ENCODE assay signal across 24 cellular contexts in the genomic region with DNA sequence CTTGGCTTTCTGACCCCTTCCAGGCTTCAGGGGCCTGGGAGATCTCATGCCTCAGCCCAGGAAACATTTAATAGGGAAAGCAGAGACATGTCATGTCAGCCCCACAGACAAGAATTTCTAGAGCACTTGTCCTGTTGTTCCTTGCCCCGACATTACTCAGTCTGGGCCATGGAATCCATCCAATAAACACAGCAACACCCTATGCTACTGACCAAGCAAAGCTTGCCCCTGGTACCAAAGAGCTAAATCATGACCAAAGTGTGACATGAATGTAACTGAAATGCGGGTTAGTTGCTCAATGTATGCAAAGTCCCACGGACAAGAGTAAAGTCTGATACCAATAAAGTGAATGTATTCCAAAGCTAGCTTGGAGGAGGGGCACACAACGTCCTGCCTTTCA. TPM values are rescaled to one million over a fixed set of nuclear protein-coding genes. Genes with fewer than 3 reads are reported as not detected.
A peak's percentile ranks its signal among the peaks of the same experiment; 100 is the strongest.
DNase-seq lines count a peak whose midpoint lies in the region; ATAC-seq and TF ChIP-seq lines count a peak whose summit lies in the region.
"Had no signal": no experiment of that assay in that cellular context is flagged by ENCODE, and none has a peak within 500 bp of the region (broad histone marks: within the 10 kb centered on the region; RNA-seq: fewer than 3 reads in every experiment).

No MANE protein-coding gene starts in this region.

- no peaks in the 10 kb centered on the region for H3K27me3 ChIP-seq in left ventricle myocardium inferior (ENCODE audit: low read depth)
- no peaks in the 10 kb centered on the region for H3K27me3 ChIP-seq in HAP-1 (ENCODE audit: low read depth)
- H3K27me3 ChIP-seq: stomach had no signal

- H3K9me3 ChIP-seq in left ventricle myocardium inferior (replicated peaks): no peaks in the 10 kb centered on the region
- H3K9me3 ChIP-seq in HAP-1: no peaks in the 10 kb centered on the region
- H3K9me3 ChIP-seq: stomach had no signal

- H3K4me1 ChIP-seq in left ventricle myocardium inferior (peaks cover 27% of the 10 kb centered on the region), HAP-1 (no peaks in the 10 kb centered on the region)
- H3K4me1 ChIP-seq: stomach had no signal

- TF ChIP-seq CTCF in coronary artery (IDR thresholded peaks at IDR 0.05) (no peak), left ventricle myocardium inferior (IDR thresholded peaks at IDR 0.05; ENCODE audit: borderline replicate concordance) (no peak)

- H3K36me3 ChIP-seq in left ventricle myocardium inferior (peaks cover 10% of the 10 kb centered on the region), HAP-1 (replicated peaks) (no peaks in the 10 kb centered on the region)

- peak; percentile 55 for ATAC-seq in Right ventricle myocardium superior (ENCODE audit: poor library complexity)
- no peak for ATAC-seq in GM21423 (IDR thresholded peaks at IDR 0.05; ENCODE audit: unreplicated experiment)
- no peak for ATAC-seq in GM18511 (IDR thresholded peaks at IDR 0.05; ENCODE audit: unreplicated experiment)
- ATAC-seq in HG03139 (IDR thresholded peaks at IDR 0.05; ENCODE audit: unreplicated experiment): no peak

- in situ Hi-C loops in HAP-1 (cut with MboI; ENCODE audit: low sequenced_read_pairs): no loop called here

- no peak for DNase-seq in Right ventricle myocardium superior
- DNase-seq in cardiac septum (ENCODE audit: low spot score): no peak
- DNase-seq in coronary artery (ENCODE audit: low spot score): no peak
- DNase-seq in left ventricle myocardium inferior: no peak
- DNase-seq in HAP-1 (ENCODE audit: low spot score in 2 of 2): no peak
- DNase-seq: activated CD4-positive, alpha-beta T cell treated with anti-CD3 and anti-CD28 coated beads, Interleukin-2, amount 50 U/mL, for 1 hour; activated CD8-positive, alpha-beta memory T cell treated with anti-CD3 and anti-CD28 coated beads, Interleukin-2, amount 50 U/mL, for 4 hours; activated effector memory CD4-positive, alpha-beta T cell treated with anti-CD3 and anti-CD28 coated beads, Interleukin-2, amount 50 U/mL, for 16 hours; effector CD4-positive, alpha-beta T cell; hypothalamus; islet precursor cell; Kasumi-1; midbrain; NCI-H1105 treated with DMSO at 0.1 percent for 48 hours; NCI-H2107; NCI-H510A treated with DMSO at 0.1 percent for 48 hours; nephron progenitor cell; stomach had no signal

- intact Hi-C loops in Right ventricle myocardium superior (cut with DNase I): no loop called here
- intact Hi-C loops in cardiac septum (cut with DNase I): no loop called here
- intact Hi-C loops in left ventricle myocardium inferior (cut with micrococcal nuclease): no loop called here

- H3K4me3 ChIP-seq in coronary artery (no peak overlapping the region), left ventricle myocardium inferior (no peak overlapping the region), HAP-1 (no peak overlapping the region)
- H3K4me3 ChIP-seq: skin epidermis, stomach had no signal

- H3K27ac ChIP-seq in coronary artery: peak overlapping the region; percentile 62 to 88
- H3K27ac ChIP-seq in left ventricle myocardium inferior (replicated peaks): peak overlapping the region; percentile 49
- H3K27ac ChIP-seq: C4-2B, skin epidermis, stomach had no signal

RNA-seq across cellular contexts. Expression of a gene that starts 35.1 kb away (rescaled TPM):
- total RNA-seq in Right ventricle myocardium superior (23.0 TPM), cardiac septum (26.6 TPM), left ventricle myocardium inferior (29.7 TPM)

RNA-seq across cellular contexts. Expression of a gene that starts 51.8 kb away (rescaled TPM):
- total RNA-seq in Right ventricle myocardium superior (0.32 TPM), cardiac septum (0.16 TPM), left ventricle myocardium inferior (0.27 TPM)
- total RNA-seq: A172 had no signal
